ENCODE assay signal across 14 cellular contexts in the genomic region with DNA sequence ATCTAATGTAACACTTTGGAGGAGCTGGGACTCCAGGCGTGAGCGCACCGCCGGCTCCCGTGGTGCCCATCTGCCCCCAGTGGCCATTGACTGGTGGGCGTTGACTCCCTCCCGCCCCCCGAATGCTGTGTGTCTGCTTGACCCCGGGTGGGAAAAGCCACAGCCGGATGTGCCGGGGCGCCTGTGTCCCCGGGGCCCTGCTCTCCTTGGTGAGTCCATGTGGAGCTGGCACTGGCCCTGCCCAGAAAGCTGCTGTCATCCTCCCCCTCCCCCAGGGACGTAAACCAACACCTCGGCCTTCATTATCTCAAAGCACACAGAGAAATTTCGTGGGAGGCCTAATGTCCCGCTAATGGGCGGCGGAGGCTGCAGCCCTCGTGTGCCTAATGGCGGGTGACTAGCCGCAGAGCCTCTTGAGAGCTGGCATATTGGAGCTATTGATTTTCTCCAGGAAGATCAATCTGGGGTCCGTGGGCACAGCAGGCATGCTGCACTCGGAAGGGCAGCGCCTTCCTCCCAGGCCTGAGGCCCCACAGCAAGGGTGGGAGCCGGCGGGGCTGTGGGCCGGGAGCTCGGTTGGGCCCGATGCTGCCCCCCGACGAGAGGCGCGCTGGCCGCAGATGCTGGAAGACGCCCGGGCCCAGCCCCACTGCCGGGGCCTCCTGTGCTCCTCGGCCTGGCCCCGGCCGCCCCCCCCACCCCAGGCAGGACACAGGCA. TPM values are rescaled to one million over a fixed set of nuclear protein-coding genes. Genes with fewer than 3 reads are reported as not detected.
DNase-seq lines count a peak whose midpoint lies in the region; ATAC-seq and TF ChIP-seq lines count a peak whose summit lies in the region.
"Had no signal": no experiment of that assay in that cellular context is flagged by ENCODE, and none has a peak within 500 bp of the region (broad histone marks: within the 10 kb centered on the region; RNA-seq: fewer than 3 reads in every experiment).

No MANE protein-coding gene starts in this region.

- CTCF ChIA-PET in mammary epithelial cell (lab: Charles Lee; ENCODE audit: low non-redundant PET), result no interaction called here

- H2AFZ ChIP-seq in mammary epithelial cell (ENCODE audit: low read depth, low read length), result peak overlapping the region; percentile 96

- no peaks in the 10 kb centered on the region for H3K9me3 ChIP-seq in mammary epithelial cell (replicated peaks; ENCODE audit: insufficient read depth, low read length)
- H3K9me3 ChIP-seq: sigmoid colon had no signal

- peak; percentile 89 for DNase-seq in COLO668 (lab: John Stamatoyannopoulos, UW; ENCODE audit: unreplicated experiment)
- peak; percentile 18 for DNase-seq in HuH-7.5 (ENCODE audit: low spot score)
- no peak for DNase-seq in mammary epithelial cell
- no peak for DNase-seq in activated gamma-delta T cell (lab: John Stamatoyannopoulos, UW)
- no peak for DNase-seq in NCI-H2196 treated with DMSO at 0.1 percent for 48 hours (lab: John Stamatoyannopoulos, UW; ENCODE audit: unreplicated experiment)
- DNase-seq: C1 segment of cervical spinal cord; HFFc6; naive thymus-derived CD4-positive, alpha-beta T cell; sigmoid colon; substantia nigra; T-cell had no signal

- H3K36me3 ChIP-seq in mammary epithelial cell (ENCODE audit: insufficient read depth, low read length), result no peaks in the 10 kb centered on the region
- H3K36me3 ChIP-seq: sigmoid colon had no signal

- no peak for TF ChIP-seq CTCF in mammary epithelial cell (conservative IDR thresholded peaks at IDR 0.05 in 1 of 2, IDR thresholded peaks at IDR 0.05 in 1 of 2; ENCODE audit: extremely low read depth in 1 of 2, insufficient read depth in 1 of 2, low read depth in 1 of 2, low read length in 2 of 2)

- H3K9ac ChIP-seq in mammary epithelial cell (ENCODE audit: insufficient read depth, low read length), result no peak overlapping the region

- intact Hi-C loops in mammary epithelial cell (cut with micrococcal nuclease), result loop anchor here (5.0 kb wide), 2 partner anchors 65 to 345 kb away; a partner anchor contains a TSS

- no peak for ATAC-seq in HG02973 (IDR thresholded peaks at IDR 0.05; ENCODE audit: unreplicated experiment)
- ATAC-seq: naive thymus-derived CD4-positive, alpha-beta T cell; T-cell had no signal

- H3K27ac ChIP-seq in mammary epithelial cell (ENCODE audit: insufficient read depth, low read depth, low read length), result no peak overlapping the region
- H3K27ac ChIP-seq: sigmoid colon had no signal

- in situ Hi-C loops in mammary epithelial cell (cut with MboI; ENCODE audit: low sequenced_read_pairs in 2 of 2), result no loop called here

- peak overlapping the region in 1 of 3 experiments; percentile 63 for H3K4me3 ChIP-seq in mammary epithelial cell (replicated peaks in 1 of 3; ENCODE audit: insufficient read depth in 1 of 3, low read depth in 2 of 3, low read length in 3 of 3)
- H3K4me3 ChIP-seq: sigmoid colon had no signal

- no TSS peak for BruUV-seq in mammary epithelial cell (replicated peaks; lab: Mats Ljungman, UMichigan)

- H3K27me3 ChIP-seq in mammary epithelial cell (ENCODE audit: insufficient read depth, low read length), result no peaks in the 10 kb centered on the region
- H3K27me3 ChIP-seq: sigmoid colon had no signal

- WGBS in mammary epithelial cell (ENCODE audit: low coverage, missing lambda C conversion rate), result 86% methylated on average over 18 of the region's 41 CpGs

- no peaks in the 10 kb centered on the region for H4K20me1 ChIP-seq in mammary epithelial cell (ENCODE audit: insufficient read depth, low read length)

- dilution Hi-C loops in mammary epithelial cell (cut with HindIII; ENCODE audit: low sequenced_read_pairs), result no loop called here

- H3K4me2 ChIP-seq in mammary epithelial cell (ENCODE audit: insufficient read depth, low read depth, low read length), result peak overlapping the region; percentile 98

- H3K79me2 ChIP-seq in mammary epithelial cell (ENCODE audit: insufficient read depth, low read length), result no peaks in the 10 kb centered on the region

- H3K4me1 ChIP-seq in mammary epithelial cell (ENCODE audit: insufficient read depth, low read length), result peaks cover 25% of the 10 kb centered on the region

RNA-seq across cellular contexts. Expression of a gene that starts 4.0 kb away (rescaled TPM):
- under 1 TPM in 1 of 2 donors, not detected in 1; 0.33 TPM for total RNA-seq in mammary epithelial cell
- polyA plus RNA-seq in mammary epithelial cell, result not detected
- not detected for polyA minus RNA-seq in mammary epithelial cell
- total RNA-seq: HFFc6, HT-29, OCI-LY7, sigmoid colon had no signal
- polyA plus RNA-seq: naive thymus-derived CD4-positive, alpha-beta T cell had no signal

RNA-seq across cellular contexts. Expression of a gene that starts 6.3 kb away (rescaled TPM):
- 10 to 100 TPM; 11.3 to 17.8 TPM for total RNA-seq in mammary epithelial cell
- 27.3 TPM for polyA plus RNA-seq in mammary epithelial cell
- 3.8 TPM for polyA minus RNA-seq in mammary epithelial cell

RNA-seq across cellular contexts. Expression of a gene that starts 12.4 kb away (rescaled TPM):
- total RNA-seq in mammary epithelial cell, result 10 to 100 TPM in 1 of 2 donors, 1 to 10 TPM in 1; 7.0 to 10.3 TPM
- 11.2 TPM for polyA plus RNA-seq in mammary epithelial cell
- 1.3 TPM for polyA minus RNA-seq in mammary epithelial cell

RNA-seq across cellular contexts. Expression of a gene that starts 17.5 kb away (rescaled TPM):
- total RNA-seq in mammary epithelial cell, result under 1 TPM; 0.17 to 0.45 TPM
- polyA plus RNA-seq in mammary epithelial cell, result not detected
- not detected for polyA minus RNA-seq in mammary epithelial cell
- total RNA-seq: HT-29 had no signal
- polyA plus RNA-seq: naive thymus-derived CD4-positive, alpha-beta T cell had no signal

RNA-seq across cellular contexts. Expression of a gene that starts 47.9 kb away (rescaled TPM):
- total RNA-seq in mammary epithelial cell, result 10 to 100 TPM; 52.9 to 66.2 TPM
- polyA plus RNA-seq in mammary epithelial cell, result 26.6 TPM
- polyA minus RNA-seq in mammary epithelial cell, result 32.7 TPM

Comparison
In these comparisons a context has a peak if more than half of its experiments do, and no peak if none do; other contexts are left out.
1. DNase-seq: peak in COLO668 (single experiment) and HuH-7.5 (single experiment); none in mammary epithelial cell (single experiment), activated gamma-delta T cell (single experiment) and NCI-H2196 treated with DMSO at 0.1 percent for 48 hours (single experiment).